In genomic region chr2:226796840-226797288, GRCh38 we compare ENCODE assay signal across 8 cellular contexts. TPM values are rescaled to one million over a fixed set of nuclear protein-coding genes. Genes with fewer than 3 reads are reported as not detected.
DNase-seq lines count a peak whose midpoint lies in the region; ATAC-seq and TF ChIP-seq lines count a peak whose summit lies in the region.

No MANE protein-coding gene starts in this region.

- CTCF ChIA-PET in MCF 10A (lab: Yijun Ruan, JAX), result interaction anchor here (0.5 to 3.2 kb wide), 13 partner anchors 41 to 1131 kb away, joined by 3 to 18 read pairs (median 5); no protein-coding TSS in a partner anchor
- CTCF ChIA-PET in activated CD8-positive, alpha-beta memory T cell treated with anti-CD3 and anti-CD28 coated beads, Interleukin-2, amount 10 ng/mL, durations not matched to agents 7 days and 5 days (lab: Charles Lee), result interaction anchor here (1.1 to 6.9 kb wide), 2 partner anchors 8 to 23 kb away, joined by 3 to 58 read pairs; no protein-coding TSS in a partner anchor

- peaks cover 60% of the 10 kb centered on the region for H3K36me3 ChIP-seq in mesodermal cell (ENCODE audit: control insufficient read depth, insufficient read depth, low read length)

- no peak for DNase-seq in AG09309 (ENCODE audit: low read depth)
- DNase-seq in HFFc6, result peak; percentile 32
- DNase-seq in MCF 10A (ENCODE audit: unreplicated experiment), result no peak
- no peak for DNase-seq in activated CD8-positive, alpha-beta memory T cell treated with anti-CD3 and anti-CD28 coated beads, Interleukin-2, amount 10 ng/mL, durations not matched to agents 7 days and 5 days
- DNase-seq in foreskin melanocyte, result no peak

- peak overlapping the region; percentile 85 for H3K4me3 ChIP-seq in AG09309 (ENCODE audit: control insufficient read depth, low read depth, low read length)
- H3K4me3 ChIP-seq in mesodermal cell (ENCODE audit: extremely low read depth, insufficient read depth, low read length, poor library complexity, severe bottlenecking), result peak overlapping the region; percentile 85

- H3K27ac ChIP-seq in mesodermal cell (ENCODE audit: low read depth, low read length, severe bottlenecking), result no peak overlapping the region

- H3K27ac Mint-ChIP-seq in HFFc6, result peak overlapping the region; percentile 83
- no peak overlapping the region for H3K27ac Mint-ChIP-seq in MCF 10A (ENCODE audit: low read depth, unreplicated experiment)
- H3K27ac Mint-ChIP-seq in activated CD8-positive, alpha-beta memory T cell treated with anti-CD3 and anti-CD28 coated beads, Interleukin-2, amount 10 ng/mL, durations not matched to agents 7 days and 5 days, result no peak overlapping the region

- no peaks in the 10 kb centered on the region for H3K27me3 Mint-ChIP-seq in HFFc6 (ENCODE audit: insufficient read depth)
- H3K27me3 Mint-ChIP-seq in MCF 10A (ENCODE audit: insufficient read depth, unreplicated experiment), result no peaks in the 10 kb centered on the region
- no peaks in the 10 kb centered on the region for H3K27me3 Mint-ChIP-seq in activated CD8-positive, alpha-beta memory T cell treated with anti-CD3 and anti-CD28 coated beads, Interleukin-2, amount 10 ng/mL, durations not matched to agents 7 days and 5 days

- H3K36me3 Mint-ChIP-seq in HFFc6 (ENCODE audit: low read depth) (peaks cover 62% of the 10 kb centered on the region), MCF 10A (ENCODE audit: insufficient read depth, unreplicated experiment) (peaks cover 22% of the 10 kb centered on the region)
- peaks cover 1% of the 10 kb centered on the region for H3K36me3 Mint-ChIP-seq in activated CD8-positive, alpha-beta memory T cell treated with anti-CD3 and anti-CD28 coated beads, Interleukin-2, amount 10 ng/mL, durations not matched to agents 7 days and 5 days

- POLR2A ChIA-PET in MCF 10A (lab: Yijun Ruan, JAX), result interaction anchor here (5.3 to 13.1 kb wide), 2 partner anchors 41 to 679 kb away, joined by 94 to 114 read pairs; no protein-coding TSS in a partner anchor

- no TSS peak for BruUV-seq in MCF 10A (replicated peaks; lab: Mats Ljungman, UMichigan)

- H3K4me1 ChIP-seq in mesodermal cell (ENCODE audit: control insufficient read depth, insufficient read depth, low read length, poor library complexity, severe bottlenecking), result peaks cover 27% of the 10 kb centered on the region

- ATAC-seq in activated CD8-positive, alpha-beta memory T cell treated with anti-CD3 and anti-CD28 coated beads, Interleukin-2, amount 10 ng/mL, durations not matched to agents 7 days and 5 days, result no peak
- ATAC-seq in HG02981 (IDR thresholded peaks at IDR 0.05; ENCODE audit: unreplicated experiment) (no peak), GM18858 (IDR thresholded peaks at IDR 0.05; ENCODE audit: unreplicated experiment) (no peak)

- 87 to 94% methylated on average over 15 to 16 of the region's 17 CpGs for WGBS in mesodermal cell (ENCODE audit: insufficient coverage in 2 of 2), 2 experiments

- H3K4me3 Mint-ChIP-seq in HFFc6, result peak overlapping the region; percentile 90
- peak overlapping the region; percentile 73 for H3K4me3 Mint-ChIP-seq in MCF 10A (ENCODE audit: unreplicated experiment)
- H3K4me3 Mint-ChIP-seq in activated CD8-positive, alpha-beta memory T cell treated with anti-CD3 and anti-CD28 coated beads, Interleukin-2, amount 10 ng/mL, durations not matched to agents 7 days and 5 days, result no peak overlapping the region

- peak; percentile 90 for TF ChIP-seq CTCF in AG09309 (IDR thresholded peaks at IDR 0.05; ENCODE audit: control insufficient read depth, insufficient read depth, low read depth, low read length, missing control alignments)
- TF ChIP-seq CTCF in HFFc6 (IDR thresholded peaks at IDR 0.05), result peak; percentile 89
- TF ChIP-seq CTCF in MCF 10A (IDR thresholded peaks at IDR 0.05; ENCODE audit: unreplicated experiment), result peak; percentile 45

- H3K9me3 Mint-ChIP-seq in HFFc6 (no peaks in the 10 kb centered on the region), MCF 10A (ENCODE audit: unreplicated experiment) (no peaks in the 10 kb centered on the region)
- H3K9me3 Mint-ChIP-seq in activated CD8-positive, alpha-beta memory T cell treated with anti-CD3 and anti-CD28 coated beads, Interleukin-2, amount 10 ng/mL, durations not matched to agents 7 days and 5 days (ENCODE audit: low read depth), result no peaks in the 10 kb centered on the region

- H3K4me1 Mint-ChIP-seq in HFFc6 (ENCODE audit: low read depth) (peaks cover 54% of the 10 kb centered on the region), MCF 10A (ENCODE audit: insufficient read depth, unreplicated experiment) (peaks cover 35% of the 10 kb centered on the region)
- H3K4me1 Mint-ChIP-seq in activated CD8-positive, alpha-beta memory T cell treated with anti-CD3 and anti-CD28 coated beads, Interleukin-2, amount 10 ng/mL, durations not matched to agents 7 days and 5 days, result peaks cover 52% of the 10 kb centered on the region

- H3K9me3 ChIP-seq in mesodermal cell (ENCODE audit: control insufficient read depth, low read length), result no peaks in the 10 kb centered on the region

- intact Hi-C loops in MCF 10A (cut with micrococcal nuclease), result loop anchor here (10.0 kb wide), 3 partner anchors 212 to 762 kb away; no protein-coding TSS in a partner anchor

RNA-seq across cellular contexts. Expression of gene IRS1, which starts 2.8 kb away (rescaled TPM):
- 10 to 100 TPM; 37.4 to 49.9 (median 44.4) TPM for total RNA-seq in HFFc6 (2021; fragmentation: NEBNext Ultra II Directional; extraction: Animal tissue kit (Norgen Biotek cat#: 25700))
- total RNA-seq in MCF 10A (2022), result 6.1 and 10.5 TPM in 2 replicates
- polyA plus RNA-seq in mesodermal cell (2013, experiment 1 of 2), result 48.3 TPM
- polyA plus RNA-seq in mesodermal cell (2013, experiment 2 of 2), result 46.9 TPM
- 1 to 10 TPM; 4.5 to 5.8 TPM for total RNA-seq in activated CD8-positive, alpha-beta memory T cell treated with anti-CD3 and anti-CD28 coated beads, Interleukin-2, amount 10 ng/mL, durations not matched to agents 7 days and 5 days

RNA-seq across cellular contexts. Expression of gene RHBDD1, which starts 39.0 kb away (rescaled TPM):
- total RNA-seq in HFFc6 (2021; fragmentation: NEBNext Ultra II Directional; extraction: Animal tissue kit (Norgen Biotek cat#: 25700)), result 10 to 100 TPM; 34.3 to 50.7 (median 42.3) TPM
- 75.2 and 76.0 TPM in 2 replicates for total RNA-seq in MCF 10A (2022)
- polyA plus RNA-seq in mesodermal cell (2013, experiment 1 of 2), result 15.4 TPM
- polyA plus RNA-seq in mesodermal cell (2013, experiment 2 of 2), result 17.0 TPM
- 10 to 100 TPM; 29.8 to 32.2 TPM for total RNA-seq in activated CD8-positive, alpha-beta memory T cell treated with anti-CD3 and anti-CD28 coated beads, Interleukin-2, amount 10 ng/mL, durations not matched to agents 7 days and 5 days
